8 cellular contexts compared by ENCODE assay signal in the genomic region with DNA sequence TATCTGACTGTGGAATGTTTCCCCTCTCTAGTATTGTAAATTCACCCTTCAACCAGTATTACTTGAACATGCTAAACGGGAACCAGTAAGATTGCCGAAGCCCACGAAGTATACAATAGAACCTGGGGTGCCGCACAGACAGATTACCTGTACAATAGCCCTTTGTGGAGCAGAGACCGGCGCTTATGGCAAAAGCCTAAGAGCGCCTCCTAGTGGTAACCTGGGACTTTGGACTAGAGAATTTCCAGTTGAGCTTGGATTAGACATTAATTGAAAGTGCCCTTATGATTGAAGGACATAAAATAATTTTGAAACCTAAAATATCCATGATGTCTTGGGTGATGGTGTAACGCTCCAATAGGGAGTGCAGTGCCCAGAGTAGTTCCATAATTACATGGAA. TPM values are rescaled to one million over a fixed set of nuclear protein-coding genes. Genes with fewer than 3 reads are reported as not detected.
DNase-seq lines count a peak whose midpoint lies in the region; ATAC-seq and TF ChIP-seq lines count a peak whose summit lies in the region.

No MANE protein-coding gene starts in this region.

- 1 to 2% methylated on average over 8 of the region's 8 CpGs for WGBS in GM23248 (ENCODE audit: low coverage in 1 of 2, low lambda C conversion rate in 2 of 2, missing lambda C conversion rate in 2 of 2), 2 experiments
- WGBS in right lobe of liver (ENCODE audit: insufficient coverage, low coverage, low lambda C conversion rate, missing lambda C conversion rate) = 7% methylated on average over 8 of the region's 8 CpGs

- no peaks in the 10 kb centered on the region for H4K20me1 ChIP-seq in GM23248 (ENCODE audit: insufficient read depth)

- peak; percentile 78 to 89 (median 85) for ATAC-seq in right lobe of liver
- ATAC-seq in HG02623 (IDR thresholded peaks at IDR 0.05; ENCODE audit: unreplicated experiment) = no peak

- in situ Hi-C loops in GM23248 (cut with MboI) = loop anchor here (25.0 kb wide), 1 partner anchor 172 kb away; a partner anchor contains a TSS

- no peaks in the 10 kb centered on the region for H3F3A ChIP-seq in GM23248 (ENCODE audit: insufficient read depth)

- no peaks in the 10 kb centered on the region for H3K9me2 ChIP-seq in GM23248 (ENCODE audit: insufficient read depth)

- TF ChIP-seq POLR2A in right lobe of liver (IDR thresholded peaks at IDR 0.05) = no peak

- intact Hi-C loops in colonic mucosa (cut with DNase I) = loop anchor here (5.0 kb wide), 1 partner anchor 192 kb away; a partner anchor contains a TSS
- intact Hi-C loops in right lobe of liver (cut with DNase I) = loop anchor here in 1 of 2 donors (10.0 kb wide), 1 partner anchor 200 kb away; no protein-coding TSS in a partner anchor

- no peaks in the 10 kb centered on the region for H3K79me2 ChIP-seq in GM23248 (ENCODE audit: insufficient read depth)

- no peak overlapping the region for H2AFZ ChIP-seq in GM23248

- no peaks in the 10 kb centered on the region for H3K9me3 ChIP-seq in GM23248 (ENCODE audit: low read depth)
- H3K9me3 ChIP-seq in colonic mucosa = no peaks in the 10 kb centered on the region
- H3K9me3 ChIP-seq in right lobe of liver = no peaks in the 10 kb centered on the region

- H3K27ac ChIP-seq in GM23248 (no peak overlapping the region), colonic mucosa (no peak overlapping the region), right lobe of liver (no peak overlapping the region)

- H3K4me1 ChIP-seq in GM23248 (ENCODE audit: insufficient read depth) = no peaks in the 10 kb centered on the region
- H3K4me1 ChIP-seq in colonic mucosa = no peaks in the 10 kb centered on the region
- H3K4me1 ChIP-seq in right lobe of liver = no peaks in the 10 kb centered on the region

- H3K9ac ChIP-seq in GM23248 (no peak overlapping the region), colonic mucosa (ENCODE audit: low read depth in 2 of 2, low read length in 2 of 2) (no peak overlapping the region)

- DNase-seq in AG08395 (ENCODE audit: low spot score) (peak; percentile 43), GM23248 (peak; percentile 65), NCI-H460 (ENCODE audit: extremely low read depth, low read depth) (peak; percentile 50), colonic mucosa (peak; percentile 81), right lobe of liver (peak in 2 of 3 donors; percentile 35 to 60)
- peak; percentile 69 to 84 for DNase-seq in activated CD4-positive, alpha-beta T cell treated with anti-CD3 and anti-CD28 coated beads for 4 hours
- DNase-seq in stimulated activated CD4-positive, alpha-beta T cell treated with anti-CD3 and anti-CD28 coated beads, TNF-alpha, amount 100 ng/mL, for 48 hours (ENCODE audit: low read depth in 3 of 3) = peak; percentile 31 to 72 (median 54)

- no peaks in the 10 kb centered on the region for H3K27me3 ChIP-seq in GM23248 (replicated peaks; ENCODE audit: insufficient read depth)
- no peaks in the 10 kb centered on the region for H3K27me3 ChIP-seq in colonic mucosa
- H3K27me3 ChIP-seq in right lobe of liver = no peaks in the 10 kb centered on the region

- H3K4me3 ChIP-seq in GM23248 = no peak overlapping the region
- no peak overlapping the region for H3K4me3 ChIP-seq in colonic mucosa
- H3K4me3 ChIP-seq in right lobe of liver = no peak overlapping the region

- H3K36me3 ChIP-seq in GM23248 (ENCODE audit: low read depth) = no peaks in the 10 kb centered on the region
- H3K36me3 ChIP-seq in colonic mucosa = no peaks in the 10 kb centered on the region
- H3K36me3 ChIP-seq in right lobe of liver = no peaks in the 10 kb centered on the region

- peak; percentile 74 for TF ChIP-seq CTCF in colonic mucosa (IDR thresholded peaks at IDR 0.05)
- peak; percentile 68 to 87 (median 85) for TF ChIP-seq CTCF in right lobe of liver (IDR thresholded peaks at IDR 0.05)

- no peak overlapping the region for H3K4me2 ChIP-seq in GM23248 (ENCODE audit: unreplicated experiment)

RNA-seq across cellular contexts. Expression of a gene that starts 14.1 kb away (rescaled TPM):
- total RNA-seq in GM23248 (2014; rRNA removed; shearing (Covaris generic)) = not detected in 2 replicates
- polyA plus RNA-seq in GM23248 (2016; fragmentation: Nextera tagmentation; extraction: Ambion mirVana) = not detected in 2 replicates
- total RNA-seq in NCI-H460 (2014; rRNA removed; shearing (Covaris generic)) = not detected in 2 replicates
- not detected in 2 replicates for polyA plus RNA-seq in NCI-H460 (2014; cell fraction: nucleus; rRNA removed)
- total RNA-seq in colonic mucosa (not detected), right lobe of liver (not detected)
